ENCODE assay signal across 8 cellular contexts in the genomic region with DNA sequence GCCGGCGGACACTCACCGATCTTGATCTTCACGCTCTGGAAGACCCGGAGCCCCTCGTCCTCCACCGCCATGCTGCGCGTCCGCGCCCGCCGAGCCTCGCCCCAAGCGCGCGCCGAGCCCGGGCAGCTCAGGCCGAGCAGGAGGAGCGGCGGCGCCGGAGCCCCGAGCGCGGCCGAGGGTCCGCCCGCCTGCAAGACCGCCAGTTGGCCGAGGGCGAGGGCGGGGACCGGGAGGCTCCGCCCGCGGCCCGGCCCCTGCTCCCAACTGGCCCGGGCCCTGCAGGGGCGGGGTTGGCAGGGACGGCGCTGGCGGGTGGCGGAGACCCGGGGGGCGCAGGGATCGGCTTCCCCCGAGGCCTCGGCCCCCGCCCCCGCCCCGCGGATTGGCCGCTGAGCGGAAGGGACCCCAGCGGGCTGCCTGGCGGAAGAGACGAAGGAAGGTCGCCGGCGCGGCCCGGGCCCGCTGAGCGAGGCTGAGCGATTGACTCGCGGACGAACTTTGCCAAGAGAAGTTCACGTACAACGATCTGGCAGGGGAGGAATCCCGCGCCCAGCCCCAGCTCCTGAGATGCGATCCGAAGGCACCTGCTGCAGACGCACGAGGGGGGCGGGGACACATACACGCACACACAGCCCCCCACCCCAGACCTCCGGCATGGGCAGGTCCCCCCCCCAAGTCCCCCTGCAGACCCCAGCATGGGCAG. TPM values are rescaled to one million over a fixed set of nuclear protein-coding genes. Genes with fewer than 3 reads are reported as not detected.
DNase-seq lines count a peak whose midpoint lies in the region; ATAC-seq and TF ChIP-seq lines count a peak whose summit lies in the region.

A gene with protein sequence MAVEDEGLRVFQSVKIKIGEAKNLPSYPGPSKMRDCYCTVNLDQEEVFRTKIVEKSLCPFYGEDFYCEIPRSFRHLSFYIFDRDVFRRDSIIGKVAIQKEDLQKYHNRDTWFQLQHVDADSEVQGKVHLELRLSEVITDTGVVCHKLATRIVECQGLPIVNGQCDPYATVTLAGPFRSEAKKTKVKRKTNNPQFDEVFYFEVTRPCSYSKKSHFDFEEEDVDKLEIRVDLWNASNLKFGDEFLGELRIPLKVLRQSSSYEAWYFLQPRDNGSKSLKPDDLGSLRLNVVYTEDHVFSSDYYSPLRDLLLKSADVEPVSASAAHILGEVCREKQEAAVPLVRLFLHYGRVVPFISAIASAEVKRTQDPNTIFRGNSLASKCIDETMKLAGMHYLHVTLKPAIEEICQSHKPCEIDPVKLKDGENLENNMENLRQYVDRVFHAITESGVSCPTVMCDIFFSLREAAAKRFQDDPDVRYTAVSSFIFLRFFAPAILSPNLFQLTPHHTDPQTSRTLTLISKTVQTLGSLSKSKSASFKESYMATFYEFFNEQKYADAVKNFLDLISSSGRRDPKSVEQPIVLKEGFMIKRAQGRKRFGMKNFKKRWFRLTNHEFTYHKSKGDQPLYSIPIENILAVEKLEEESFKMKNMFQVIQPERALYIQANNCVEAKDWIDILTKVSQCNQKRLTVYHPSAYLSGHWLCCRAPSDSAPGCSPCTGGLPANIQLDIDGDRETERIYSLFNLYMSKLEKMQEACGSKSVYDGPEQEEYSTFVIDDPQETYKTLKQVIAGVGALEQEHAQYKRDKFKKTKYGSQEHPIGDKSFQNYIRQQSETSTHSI (minus strand): TSS at position 205 of the 703 bp plus-strand sequence. CDS start 134 bp downstream, at position 71.

- peaks cover 24% of the 10 kb centered on the region for H3K36me3 Mint-ChIP-seq in CD4-positive, CD25-positive, alpha-beta regulatory T cell
- H3K36me3 Mint-ChIP-seq in activated T-helper 17 cell treated with anti-CD3 and anti-CD28 coated beads, Interleukin-2, amount 50 U/mL, for 72 hours (ENCODE audit: low read depth), result peaks cover 40% of the 10 kb centered on the region

- DNase-seq in CD4-positive, CD25-positive, alpha-beta regulatory T cell, result peak; percentile 65 to 78 (median 73)
- DNase-seq in GM19240 (ENCODE audit: insufficient read length, low spot score) (peak; percentile 89), NOMO-1 treated with dmso at 0.1 percent for 144 hours (lab: John Stamatoyannopoulos, UW; ENCODE audit: unreplicated experiment) (peak; percentile 69), fibroblast of gingiva (ENCODE audit: low read depth) (peak; percentile 76), thoracic aorta (ENCODE audit: low spot score) (no peak)

- no peaks in the 10 kb centered on the region for H3K27me3 ChIP-seq in CD4-positive, CD25-positive, alpha-beta regulatory T cell (ENCODE audit: control insufficient read depth, insufficient read depth, low read length)
- H3K27me3 ChIP-seq in mucosa of rectum (ENCODE audit: control insufficient read depth in 2 of 2, insufficient read depth in 2 of 2, low read length in 2 of 2) (no peaks in the 10 kb centered on the region), thoracic aorta (replicated peaks; ENCODE audit: insufficient read depth) (no peaks in the 10 kb centered on the region)

- peak within 1 kb of the TSS; percentile 59 to 75 for H3K9ac ChIP-seq in mucosa of rectum (ENCODE audit: low read depth in 1 of 2, low read length in 2 of 2)

- peaks cover 37% of the 10 kb centered on the region for H3K4me1 ChIP-seq in CD4-positive, CD25-positive, alpha-beta regulatory T cell (ENCODE audit: control insufficient read depth, insufficient read depth, low read length, poor library complexity, severe bottlenecking)
- H3K4me1 ChIP-seq in mucosa of rectum (ENCODE audit: control insufficient read depth in 2 of 2, insufficient read depth in 2 of 2, low read length in 2 of 2), result peaks cover 23 to 37% of the 10 kb centered on the region in 2 donors
- H3K4me1 ChIP-seq in thoracic aorta (ENCODE audit: control insufficient read depth in 1 of 2, low read depth in 2 of 2), result peaks cover 25 to 35% of the 10 kb centered on the region in 2 donors

- peak within 1 kb of the TSS; percentile 88 for H3K27ac ChIP-seq in CD4-positive, CD25-positive, alpha-beta regulatory T cell (ENCODE audit: insufficient read depth, low read length, poor library complexity, severe bottlenecking)
- H3K27ac ChIP-seq in mucosa of rectum (ENCODE audit: low read depth in 2 of 2, low read length in 2 of 2) (peak within 1 kb of the TSS; percentile 76 to 86), thoracic aorta (peak within 1 kb of the TSS; percentile 70 to 75)

- peak; percentile 42 to 46 for ATAC-seq in CD4-positive, CD25-positive, alpha-beta regulatory T cell (ENCODE audit: low read depth in 2 of 2)
- ATAC-seq in HG03342 (IDR thresholded peaks at IDR 0.05; ENCODE audit: unreplicated experiment), result peak; percentile 53
- ATAC-seq in activated T-helper 17 cell treated with anti-CD3 and anti-CD28 coated beads, Interleukin-2, amount 50 U/mL, for 72 hours (replicated peaks), result peak; percentile 47
- peak; percentile 45 for ATAC-seq in thoracic aorta (ENCODE audit: insufficient number of reproducible peaks, low FRiP score, low read depth)

- H3K27me3 Mint-ChIP-seq in CD4-positive, CD25-positive, alpha-beta regulatory T cell, result no peaks in the 10 kb centered on the region
- no peaks in the 10 kb centered on the region for H3K27me3 Mint-ChIP-seq in activated T-helper 17 cell treated with anti-CD3 and anti-CD28 coated beads, Interleukin-2, amount 50 U/mL, for 72 hours

- peaks cover 8% of the 10 kb centered on the region for H3K36me3 ChIP-seq in CD4-positive, CD25-positive, alpha-beta regulatory T cell (ENCODE audit: control insufficient read depth, insufficient read depth, low read length)
- H3K36me3 ChIP-seq in mucosa of rectum (ENCODE audit: control insufficient read depth in 2 of 2, insufficient read depth in 2 of 2, low read length in 2 of 2), result no peaks in the 10 kb centered on the region
- H3K36me3 ChIP-seq in thoracic aorta, result no peaks in the 10 kb centered on the region

- peak within 1 kb of the TSS; percentile 97 for H3K4me3 ChIP-seq in CD4-positive, CD25-positive, alpha-beta regulatory T cell (ENCODE audit: low read depth, low read length)
- H3K4me3 ChIP-seq in mucosa of rectum (ENCODE audit: low read length in 2 of 2) (peak within 1 kb of the TSS; percentile 68 to 84), thoracic aorta (peak within 1 kb of the TSS; percentile 75)

- peak within 1 kb of the TSS; percentile 99 for H3K27ac Mint-ChIP-seq in CD4-positive, CD25-positive, alpha-beta regulatory T cell
- H3K27ac Mint-ChIP-seq in activated T-helper 17 cell treated with anti-CD3 and anti-CD28 coated beads, Interleukin-2, amount 50 U/mL, for 72 hours, result peak within 1 kb of the TSS; percentile 89

- H3K9me3 ChIP-seq in CD4-positive, CD25-positive, alpha-beta regulatory T cell (ENCODE audit: control insufficient read depth in 2 of 2, low read length in 2 of 2), result no peaks in the 10 kb centered on the region
- H3K9me3 ChIP-seq in mucosa of rectum (ENCODE audit: control insufficient read depth in 2 of 2, low read length in 2 of 2), result no peaks in the 10 kb centered on the region
- no peaks in the 10 kb centered on the region for H3K9me3 ChIP-seq in thoracic aorta

- H3K9me3 Mint-ChIP-seq in CD4-positive, CD25-positive, alpha-beta regulatory T cell, result peaks cover 0 to 8% (median 0%) of the 10 kb centered on the region in 7 donors
- H3K9me3 Mint-ChIP-seq in activated T-helper 17 cell treated with anti-CD3 and anti-CD28 coated beads, Interleukin-2, amount 50 U/mL, for 72 hours, result no peaks in the 10 kb centered on the region

- no peak for TF ChIP-seq CTCF in thoracic aorta (IDR thresholded peaks at IDR 0.05)

- H3K4me1 Mint-ChIP-seq in CD4-positive, CD25-positive, alpha-beta regulatory T cell, result peaks cover 12 to 66% (median 42%) of the 10 kb centered on the region in 4 donors
- peaks cover 24% of the 10 kb centered on the region for H3K4me1 Mint-ChIP-seq in activated T-helper 17 cell treated with anti-CD3 and anti-CD28 coated beads, Interleukin-2, amount 50 U/mL, for 72 hours

- H3K4me3 Mint-ChIP-seq in CD4-positive, CD25-positive, alpha-beta regulatory T cell, result peak within 1 kb of the TSS; percentile 97 to 100 (median 99)
- H3K4me3 Mint-ChIP-seq in activated T-helper 17 cell treated with anti-CD3 and anti-CD28 coated beads, Interleukin-2, amount 50 U/mL, for 72 hours, result peak within 1 kb of the TSS; percentile 98

RNA-seq across cellular contexts. Expression of the gene that starts here (rescaled TPM):
- total RNA-seq in CD4-positive, CD25-positive, alpha-beta regulatory T cell, result 265 TPM
- 100 to 1,000 TPM in 1 of 4 donors, 10 to 100 TPM in 3; 93.8 to 116 (median 99.6) TPM for polyA plus RNA-seq in CD4-positive, CD25-positive, alpha-beta regulatory T cell
- 10 to 100 TPM; 18.4 to 62.5 TPM for total RNA-seq in activated T-helper 17 cell treated with anti-CD3 and anti-CD28 coated beads, Interleukin-2, amount 50 U/mL, for 72 hours
- total RNA-seq in thoracic aorta, result 10 to 100 TPM; 38.9 to 48.6 TPM
